Comparison of ENCODE assay signal across 8 cellular contexts in genomic region chr10:38094158-38094922, GRCh38. TPM values are rescaled to one million over a fixed set of nuclear protein-coding genes. Genes with fewer than 3 reads are reported as not detected.
DNase-seq lines count a peak whose midpoint lies in the region; ATAC-seq and TF ChIP-seq lines count a peak whose summit lies in the region.

ZNF37A (plus strand) TSS chr10:38094337; CDS start chr10:38096618, 2,281 bp downstream.

- H3K4me2 ChIP-seq in BLaER1 treated with 17β-estradiol and CSF1 and Interleukin-3, amounts not matched to agents 10 nM and 100 nM, result peak within 1 kb of the TSS; percentile 93 to 100 (median 97)

- no peaks in the 10 kb centered on the region for H4K20me1 ChIP-seq in BLaER1 treated with 17β-estradiol and CSF1 and Interleukin-3, amounts not matched to agents 10 nM and 100 nM

- peaks cover 58% of the 10 kb centered on the region for H3K36me3 Mint-ChIP-seq in dendritic cell treated with granulocyte-macrophage colony-stimulating factor and Interleukin-4, amounts not matched to agents 40 ng/mL and 50 ng/mL, for 4 days (ENCODE audit: low read depth)

- no peaks in the 10 kb centered on the region for H3K27me3 Mint-ChIP-seq in dendritic cell treated with granulocyte-macrophage colony-stimulating factor and Interleukin-4, amounts not matched to agents 40 ng/mL and 50 ng/mL, for 4 days

- peak within 1 kb of the TSS; percentile 81 to 93 (median 88) for H3K27ac ChIP-seq in BLaER1 treated with 17β-estradiol and CSF1 and Interleukin-3, amounts not matched to agents 10 nM and 100 nM
- H3K27ac ChIP-seq in left lung, result peak within 1 kb of the TSS; percentile 75 to 85

- H3K27ac Mint-ChIP-seq in dendritic cell treated with granulocyte-macrophage colony-stimulating factor and Interleukin-4, amounts not matched to agents 40 ng/mL and 50 ng/mL, for 4 days, result peak within 1 kb of the TSS; percentile 93

- H3K4me1 ChIP-seq in BLaER1 treated with 17β-estradiol and CSF1 and Interleukin-3, amounts not matched to agents 10 nM and 100 nM, result peaks cover 8 to 18% (median 13%) of the 10 kb centered on the region in 10 experiments
- H3K4me1 ChIP-seq in left lung, result peaks cover 5 to 10% of the 10 kb centered on the region in 2 donors

- H3K4me1 Mint-ChIP-seq in dendritic cell treated with granulocyte-macrophage colony-stimulating factor and Interleukin-4, amounts not matched to agents 40 ng/mL and 50 ng/mL, for 4 days (ENCODE audit: low read depth), result peaks cover 25% of the 10 kb centered on the region

- DNase-seq in NCI-H748 (lab: John Stamatoyannopoulos, UW; ENCODE audit: unreplicated experiment), result peak; percentile 95
- DNase-seq in activated CD4-positive, alpha-beta T cell treated with anti-CD3 and anti-CD28 coated beads, Interleukin-2, amount 50 U/mL, for 1 hour, result peak; percentile 87
- DNase-seq in left lung, result peak; percentile 94 to 95
- peak; percentile 75 to 77 for DNase-seq in stimulated activated CD4-positive, alpha-beta T cell treated with anti-CD3 and anti-CD28 coated beads, Interleukin-2, amount 100 ng/mL, for 48 hours

- H3K9me3 Mint-ChIP-seq in dendritic cell treated with granulocyte-macrophage colony-stimulating factor and Interleukin-4, amounts not matched to agents 40 ng/mL and 50 ng/mL, for 4 days, result peaks cover 6% of the 10 kb centered on the region

- peak within 1 kb of the TSS; percentile 90 for H3K4me3 Mint-ChIP-seq in dendritic cell treated with granulocyte-macrophage colony-stimulating factor and Interleukin-4, amounts not matched to agents 40 ng/mL and 50 ng/mL, for 4 days

- peak within 1 kb of the TSS; percentile 62 to 89 (median 83) for H3K4me3 ChIP-seq in BLaER1 treated with 17β-estradiol and CSF1 and Interleukin-3, amounts not matched to agents 10 nM and 100 nM
- H3K4me3 ChIP-seq in left lung, result peak within 1 kb of the TSS; percentile 46 to 78

- intact Hi-C loops in dendritic cell treated with granulocyte-macrophage colony-stimulating factor and Interleukin-4, amounts not matched to agents 40 ng/mL and 50 ng/mL, for 4 days (cut with micrococcal nuclease), result loop anchor here (1.0 to 2.0 kb wide), 4 partner anchors 56 to 237 kb away; partner anchors contain the start of genes ZNF248, ZNF25 and ZNF33A
- intact Hi-C loops in left lung (cut with DNase I), result loop anchor here in 1 of 2 donors (10.0 kb wide), 1 partner anchor 110 kb away; no protein-coding TSS in a partner anchor

- peak; percentile 96 for ATAC-seq in GM19351 (IDR thresholded peaks at IDR 0.05; ENCODE audit: unreplicated experiment)
- peak; percentile 98 for ATAC-seq in HG03521 (IDR thresholded peaks at IDR 0.05; ENCODE audit: unreplicated experiment)
- ATAC-seq in left lung, result peak; percentile 99

- TF ChIP-seq CTCF in left lung (IDR thresholded peaks at IDR 0.05), result no peak

- peaks cover 39 to 42% (median 41%) of the 10 kb centered on the region in 11 experiments for H3K36me3 ChIP-seq in BLaER1 treated with 17β-estradiol and CSF1 and Interleukin-3, amounts not matched to agents 10 nM and 100 nM
- H3K36me3 ChIP-seq in left lung, result peaks cover 0 to 36% of the 10 kb centered on the region in 2 donors

- peak within 1 kb of the TSS; percentile 83 to 97 (median 92) for H3K9ac ChIP-seq in BLaER1 treated with 17β-estradiol and CSF1 and Interleukin-3, amounts not matched to agents 10 nM and 100 nM

- peaks cover 4 to 45% (median 37%) of the 10 kb centered on the region in 11 experiments; a peak in 20 of 22 replicates for H3K9me3 ChIP-seq in BLaER1 treated with 17β-estradiol and CSF1 and Interleukin-3, amounts not matched to agents 10 nM and 100 nM (replicated peaks in 1 of 11)
- H3K9me3 ChIP-seq in left lung, result peaks cover 3% of the 10 kb centered on the region in 2 donors

- no peaks in the 10 kb centered on the region for H3K27me3 ChIP-seq in BLaER1 treated with 17β-estradiol and CSF1 and Interleukin-3, amounts not matched to agents 10 nM and 100 nM
- H3K27me3 ChIP-seq in left lung, result no peaks in the 10 kb centered on the region

RNA-seq across cellular contexts. Expression of gene ZNF37A, which starts in this region (rescaled TPM):
- 10 to 100 TPM; 14.8 to 16.4 TPM for total RNA-seq in left lung

Comparison
In these comparisons a context has a peak if more than half of its experiments do, and no peak if none do; other contexts are left out.
1. Peak in every context shown above with its lines: DNase-seq, ATAC-seq, H3K4me3 ChIP-seq and H3K27ac ChIP-seq.